33 cellular contexts compared by ENCODE assay signal in the genomic region with DNA sequence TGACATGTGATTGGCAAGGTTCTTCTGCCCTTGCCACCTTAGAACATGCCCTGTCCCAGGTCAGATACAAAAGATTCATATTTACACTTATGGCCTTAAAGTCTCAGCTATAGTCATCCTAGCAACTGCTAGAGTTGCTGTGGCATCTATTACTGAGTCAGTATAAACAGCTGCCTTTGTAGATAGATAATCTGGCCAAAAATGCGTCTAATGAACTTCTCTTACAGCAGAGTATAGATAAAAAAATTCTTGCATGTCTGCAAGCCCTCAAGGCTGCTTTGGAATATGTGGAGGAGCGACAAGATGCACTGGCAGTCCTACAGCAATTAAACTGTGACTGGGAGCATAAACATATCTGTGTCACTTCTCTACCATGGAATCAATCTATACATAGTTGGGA.
"Had no signal": no experiment of that assay in that cellular context is flagged by ENCODE, and none has a peak within 500 bp of the region (broad histone marks: within the 10 kb centered on the region; RNA-seq: fewer than 3 reads in every experiment).

No MANE protein-coding gene starts in this region.

- FAIRE-seq: bronchial epithelial cell had no signal

- DNase-seq: activated B cell treated with CpG ODN at 0.5 μM for 24 hours; activated CD4-positive, alpha-beta T cell treated with anti-CD3 and anti-CD28 coated beads for 48 hours; activated CD4-positive, alpha-beta T cell treated with anti-CD3 and anti-CD28 coated beads, Interleukin-2, amount 50 U/mL, for 1 hour; activated CD4-positive, alpha-beta T cell treated with anti-CD3 and anti-CD28 coated beads, Interleukin-2, amount 50 U/mL, for 48 hours; activated CD8-positive, alpha-beta memory T cell treated with anti-CD3 and anti-CD28 coated beads for 24 hours; activated CD8-positive, alpha-beta T cell treated with anti-CD3 and anti-CD28 coated beads for 36 hours; activated effector memory CD4-positive, alpha-beta T cell treated with Interleukin-2 at 50 U/mL for 16 hours; activated gamma-delta T cell treated with Interleukin-2 at 50 U/mL for 16 hours; activated naive CD4-positive, alpha-beta T cell treated with anti-CD3 and anti-CD28 coated beads, Interleukin-2, amount 50 U/mL, for 16 hours; activated naive CD4-positive, alpha-beta T cell treated with Interleukin-2 at 50 U/mL for 16 hours; activated T-cell treated with anti-CD3 and anti-CD28 coated beads, Interleukin-2, amount 50 U/mL, for 4 hours; amygdala; aorta; dorsolateral prefrontal cortex; effector memory CD4-positive, alpha-beta T cell; erythroblast; foreskin keratinocyte; heart right ventricle; T-helper 1 cell; T-helper 17 cell; T1000; WERI-Rb-1 had no signal

- H3K27me3 ChIP-seq: dorsolateral prefrontal cortex, esophagus muscularis mucosa, foreskin keratinocyte, gastroesophageal sphincter, heart right ventricle had no signal

- H3K4me3 ChIP-seq: coronary artery, dorsolateral prefrontal cortex, esophagus muscularis mucosa, gastroesophageal sphincter, heart right ventricle had no signal

- H3K4me3 Mint-ChIP-seq: activated B cell treated with CpG ODN at 0.5 μM for 24 hours; activated CD8-positive, alpha-beta T cell treated with anti-CD3 and anti-CD28 coated beads for 36 hours; activated naive CD8-positive, alpha-beta T cell; activated T-cell treated with anti-CD3 and anti-CD28 coated beads, Interleukin-2, amount 50 U/mL, for 4 hours; activated T-helper 17 cell treated with anti-CD3 and anti-CD28 coated beads, Interleukin-2, amount 50 U/mL, for 72 hours; brain; central memory CD8-positive, alpha-beta T cell; dendritic cell treated with granulocyte-macrophage colony-stimulating factor and Interleukin-4, amounts not matched to agents 40 ng/mL and 50 ng/mL, for 4 days; T-helper 17 cell; T-helper 2 cell treated with Interferon-gamma antibody and Interleukin-4, amounts not matched to agents 5 μg/mL and 100 μg/mL, for 36 hours had no signal

- H3K4me1 ChIP-seq: esophagus muscularis mucosa, foreskin keratinocyte, gastroesophageal sphincter, heart right ventricle had no signal

- H3K27me3 Mint-ChIP-seq: activated B cell treated with CpG ODN at 0.5 μM for 24 hours; activated CD8-positive, alpha-beta T cell treated with anti-CD3 and anti-CD28 coated beads for 36 hours; activated naive CD8-positive, alpha-beta T cell; activated T-helper 17 cell treated with anti-CD3 and anti-CD28 coated beads, Interleukin-2, amount 50 U/mL, for 72 hours; central memory CD8-positive, alpha-beta T cell; dendritic cell treated with granulocyte-macrophage colony-stimulating factor and Interleukin-4, amounts not matched to agents 40 ng/mL and 50 ng/mL, for 4 days; T-helper 17 cell had no signal

- H3K36me3 Mint-ChIP-seq: activated naive CD8-positive, alpha-beta T cell; brain had no signal

- H3K36me3 ChIP-seq: esophagus muscularis mucosa, gastroesophageal sphincter, heart right ventricle, WERI-Rb-1 had no signal

- H3K27ac ChIP-seq: coronary artery, dorsolateral prefrontal cortex, esophagus muscularis mucosa, foreskin keratinocyte, gastroesophageal sphincter, heart right ventricle, WERI-Rb-1 had no signal

- H3K4me1 Mint-ChIP-seq: activated B cell treated with CpG ODN at 0.5 μM for 24 hours; activated T-helper 17 cell treated with anti-CD3 and anti-CD28 coated beads, Interleukin-2, amount 50 U/mL, for 72 hours; central memory CD8-positive, alpha-beta T cell; T-helper 17 cell had no signal

- ATAC-seq: activated CD4-positive, CD25-positive, alpha-beta regulatory T cell treated with anti-CD3 and anti-CD28 coated beads, Interleukin-2, amount 50 U/mL, for 24 hours; activated CD8-positive, alpha-beta T cell treated with anti-CD3 and anti-CD28 coated beads for 36 hours; activated T-cell treated with anti-CD3 and anti-CD28 coated beads, Interleukin-2, amount 50 U/mL, for 4 hours; activated T-helper 17 cell treated with anti-CD3 and anti-CD28 coated beads, Interleukin-2, amount 50 U/mL, for 72 hours; foreskin keratinocyte; gastroesophageal sphincter; heart right ventricle; T-helper 17 cell had no signal

- H3K27ac Mint-ChIP-seq: activated B cell treated with CpG ODN at 0.5 μM for 24 hours; activated CD8-positive, alpha-beta T cell treated with anti-CD3 and anti-CD28 coated beads for 36 hours; activated naive CD8-positive, alpha-beta T cell; activated T-helper 17 cell treated with anti-CD3 and anti-CD28 coated beads, Interleukin-2, amount 50 U/mL, for 72 hours; brain; dendritic cell treated with granulocyte-macrophage colony-stimulating factor and Interleukin-4, amounts not matched to agents 40 ng/mL and 50 ng/mL, for 4 days; T-helper 17 cell; T-helper 2 cell treated with Interferon-gamma antibody and Interleukin-4, amounts not matched to agents 5 μg/mL and 100 μg/mL, for 36 hours had no signal
